Comparison of ENCODE assay signal across 9 cellular contexts in genomic region chr4:1711906-1712215, GRCh38. TPM values are rescaled to one million over a fixed set of nuclear protein-coding genes. Genes with fewer than 3 reads are reported as not detected.
DNase-seq lines count a peak whose midpoint lies in the region; ATAC-seq and TF ChIP-seq lines count a peak whose summit lies in the region.
"Had no signal": no experiment of that assay in that cellular context is flagged by ENCODE, and none has a peak within 500 bp of the region (broad histone marks: within the 10 kb centered on the region; RNA-seq: fewer than 3 reads in every experiment).

No MANE protein-coding gene starts in this region.

- H3K9ac ChIP-seq in stomach smooth muscle (ENCODE audit: low read length in 2 of 2): peak overlapping the region; percentile 78 to 90

- no peaks in the 10 kb centered on the region for H3K9me3 ChIP-seq in CD4-positive, alpha-beta T cell (ENCODE audit: control insufficient read depth, low read length)
- H3K9me3 ChIP-seq in iPS DF 6.9 (ENCODE audit: control insufficient read depth, insufficient read depth, low read length) (no peaks in the 10 kb centered on the region), stomach smooth muscle (ENCODE audit: control insufficient read depth in 2 of 2, low read length in 2 of 2) (no peaks in the 10 kb centered on the region)

- no peak for TF ChIP-seq CTCF in CD4-positive, alpha-beta T cell (IDR thresholded peaks at IDR 0.05)

- no CpG with 5 or more reads among the region's 46 CpGs for WGBS in iPS DF 6.9 (ENCODE audit: insufficient coverage, insufficient read length)

- no peak for DNase-seq in CD4-positive, alpha-beta T cell
- DNase-seq in activated T-cell treated with anti-CD3 and anti-CD28 coated beads, Interleukin-2, amount 50 U/mL, for 4 hours: no peak
- no peak for DNase-seq in iPS DF 6.9 (ENCODE audit: low read depth, low spot score)
- DNase-seq in NCI-H2081 (lab: John Stamatoyannopoulos, UW): no peak
- no peak for DNase-seq in NCI-H1694 treated with DMSO at 0.1 percent for 48 hours (lab: John Stamatoyannopoulos, UW)
- no peak for DNase-seq in cerebellar nuclear complex (lab: John Stamatoyannopoulos, UW)

- H3K27me3 Mint-ChIP-seq in CD4-positive, alpha-beta T cell: no peaks in the 10 kb centered on the region
- no peaks in the 10 kb centered on the region for H3K27me3 Mint-ChIP-seq in activated T-cell treated with anti-CD3 and anti-CD28 coated beads, Interleukin-2, amount 50 U/mL, for 4 hours (ENCODE audit: low read depth)

- H3K36me3 Mint-ChIP-seq in CD4-positive, alpha-beta T cell (ENCODE audit: low read depth): peaks cover 41% of the 10 kb centered on the region
- H3K36me3 Mint-ChIP-seq in activated T-cell treated with anti-CD3 and anti-CD28 coated beads, Interleukin-2, amount 50 U/mL, for 4 hours (ENCODE audit: insufficient read depth): peaks cover 19% of the 10 kb centered on the region

- intact Hi-C loops in CD4-positive, alpha-beta T cell (cut with DNase I, micrococcal nuclease): loop anchor here (1.0 to 10.0 kb wide), 12 partner anchors 9 to 753 kb away; partner anchors contain the start of genes CFAP99 (in 1 of the 2), FAM53A (in 1 of the 2), MAEA (in 1 of the 2) and NELFA (in 1 of the 2)

- H3K4me3 ChIP-seq in iPS DF 6.9 (ENCODE audit: low read length): peak overlapping the region; percentile 54
- peak overlapping the region; percentile 83 to 92 for H3K4me3 ChIP-seq in stomach smooth muscle (ENCODE audit: low read length in 2 of 2)

- no peaks in the 10 kb centered on the region for H3K4me1 ChIP-seq in iPS DF 6.9 (ENCODE audit: control insufficient read depth, insufficient read depth, low read length)
- peaks cover 22% of the 10 kb centered on the region for H3K4me1 ChIP-seq in stomach smooth muscle (ENCODE audit: control insufficient read depth, insufficient read depth, low read length)

- H3K36me3 ChIP-seq in iPS DF 6.9 (ENCODE audit: control insufficient read depth, insufficient read depth, low read length) (no peaks in the 10 kb centered on the region; the same call in 1 of the 2 replicates), stomach smooth muscle (ENCODE audit: control insufficient read depth in 2 of 2, insufficient read depth in 2 of 2, low read length in 2 of 2) (peaks cover 2 to 4% of the 10 kb centered on the region in 2 donors)

- CTCF ChIA-PET in CD4-positive, alpha-beta T cell (lab: Charles Lee): interaction anchor here (0.6 to 4.2 kb wide), 4 partner anchors 9 to 145 kb away, joined by 3 to 36 read pairs (median 6); no protein-coding TSS in a partner anchor

- H3K9me3 Mint-ChIP-seq in CD4-positive, alpha-beta T cell: no peaks in the 10 kb centered on the region
- H3K9me3 Mint-ChIP-seq in activated T-cell treated with anti-CD3 and anti-CD28 coated beads, Interleukin-2, amount 50 U/mL, for 4 hours: no peaks in the 10 kb centered on the region
- H3K9me3 Mint-ChIP-seq: nephron had no signal

- peak overlapping the region; percentile 81 for H3K27ac ChIP-seq in CD4-positive, alpha-beta T cell (ENCODE audit: low read depth, low read length)
- no peak overlapping the region for H3K27ac ChIP-seq in iPS DF 6.9 (ENCODE audit: low read length)
- peak overlapping the region; percentile 93 for H3K27ac ChIP-seq in stomach smooth muscle (ENCODE audit: low read length)

- POLR2A ChIA-PET in CD4-positive, alpha-beta T cell (lab: Charles Lee): interaction anchor here (0.6 to 7.8 kb wide), 16 partner anchors 11 to 1038 kb away, joined by 3 to 205 read pairs (median 6); partner anchors contain the start of genes ATP5ME, FGFR3, GAK and LETM1

- peak overlapping the region; percentile 92 for H3K27ac Mint-ChIP-seq in CD4-positive, alpha-beta T cell

- no peak overlapping the region for H3K4me3 Mint-ChIP-seq in CD4-positive, alpha-beta T cell
- H3K4me3 Mint-ChIP-seq in activated T-cell treated with anti-CD3 and anti-CD28 coated beads, Interleukin-2, amount 50 U/mL, for 4 hours: peak overlapping the region; percentile 99

- H3K27me3 ChIP-seq in CD4-positive, alpha-beta T cell (ENCODE audit: control insufficient read depth, insufficient read depth, low read length): no peaks in the 10 kb centered on the region
- H3K27me3 ChIP-seq in iPS DF 6.9 (ENCODE audit: control insufficient read depth, insufficient read depth, low read length): no peaks in the 10 kb centered on the region
- no peaks in the 10 kb centered on the region for H3K27me3 ChIP-seq in stomach smooth muscle (ENCODE audit: control insufficient read depth in 1 of 2, insufficient read depth in 2 of 2, low read length in 2 of 2)

- peaks cover 49% of the 10 kb centered on the region for H3K4me1 Mint-ChIP-seq in CD4-positive, alpha-beta T cell (ENCODE audit: low read depth)
- peaks cover 54% of the 10 kb centered on the region for H3K4me1 Mint-ChIP-seq in activated T-cell treated with anti-CD3 and anti-CD28 coated beads, Interleukin-2, amount 50 U/mL, for 4 hours (ENCODE audit: low read depth)

- ATAC-seq in CD4-positive, alpha-beta T cell (ENCODE audit: poor library complexity): peak; percentile 27
- peak; percentile 3 for ATAC-seq in HG02571 (IDR thresholded peaks at IDR 0.05; ENCODE audit: unreplicated experiment)
- ATAC-seq in activated T-cell treated with anti-CD3 and anti-CD28 coated beads, Interleukin-2, amount 50 U/mL, for 4 hours: peak; percentile 29 to 35

RNA-seq across cellular contexts. Expression of gene SLBP, which starts 0.3 kb away (rescaled TPM):
- 10 to 100 TPM; 45.8 to 47.6 TPM for total RNA-seq in CD4-positive, alpha-beta T cell
- total RNA-seq in activated T-cell treated with anti-CD3 and anti-CD28 coated beads, Interleukin-2, amount 50 U/mL, for 4 hours: 100 to 1,000 TPM; 131 to 171 (median 147) TPM

RNA-seq across cellular contexts. Expression of gene TMEM129, which starts 9.3 kb away (rescaled TPM):
- 10 to 100 TPM; 17.2 to 17.6 TPM for total RNA-seq in CD4-positive, alpha-beta T cell
- total RNA-seq in activated T-cell treated with anti-CD3 and anti-CD28 coated beads, Interleukin-2, amount 50 U/mL, for 4 hours: 10 to 100 TPM; 17.4 to 21.8 (median 17.6) TPM

RNA-seq across cellular contexts. Expression of gene TACC3, which starts 9.5 kb away (rescaled TPM):
- total RNA-seq in CD4-positive, alpha-beta T cell: 100 to 1,000 TPM; 123 TPM
- 10 to 100 TPM; 53.1 to 75.0 (median 69.3) TPM for total RNA-seq in activated T-cell treated with anti-CD3 and anti-CD28 coated beads, Interleukin-2, amount 50 U/mL, for 4 hours

RNA-seq across cellular contexts. Expression of gene FAM53A, which starts 27.7 kb away (rescaled TPM):
- total RNA-seq in CD4-positive, alpha-beta T cell: 1 to 10 TPM in 1 of 2 experiments, under 1 TPM in 1; 0.93 to 2.4 TPM
- 1 to 10 TPM; 1.3 to 4.0 (median 1.6) TPM for total RNA-seq in activated T-cell treated with anti-CD3 and anti-CD28 coated beads, Interleukin-2, amount 50 U/mL, for 4 hours
